ENCODE assay signal across 8 cellular contexts in genomic region chr4:98446499-98447375, GRCh38.
DNase-seq lines count a peak whose midpoint lies in the region; ATAC-seq and TF ChIP-seq lines count a peak whose summit lies in the region.

No MANE protein-coding gene starts in this region.

- H2AFZ ChIP-seq in ACC112 (ENCODE audit: low read length, unreplicated experiment) = no peak overlapping the region

- H3K27ac ChIP-seq in ACC112 (ENCODE audit: low read depth, low read length) = peak overlapping the region; percentile 44
- H3K27ac ChIP-seq in esophagus squamous epithelium = peak overlapping the region; percentile 3 to 56 (median 18)

- DNase-seq in activated CD4-positive, alpha-beta T cell treated with anti-CD3 and anti-CD28 coated beads, Interleukin-2, amount 50 U/mL, for 48 hours = peak; percentile 45 to 65
- DNase-seq in esophagus squamous epithelium (lab: John Stamatoyannopoulos, UW) = no peak
- DNase-seq in stimulated activated CD4-positive, alpha-beta T cell treated with anti-CD3 and anti-CD28 coated beads, TNF-alpha, amount 100 ng/mL, for 4 hours (ENCODE audit: low read depth in 3 of 3) = peak in 2 of 3 experiments; percentile 22 to 27
- DNase-seq in AG08396 (ENCODE audit: low spot score) = no peak

- H3K4me1 ChIP-seq in ACC112 (ENCODE audit: control insufficient read depth, insufficient read depth, low read length, unreplicated experiment) (peaks cover 16% of the 10 kb centered on the region), esophagus squamous epithelium (peaks cover 0 to 24% (median 8%) of the 10 kb centered on the region in 3 donors)

- H3K4me3 ChIP-seq in ACC112 (ENCODE audit: low read depth, low read length) (no peak overlapping the region), esophagus squamous epithelium (no peak overlapping the region)

- no peak for TF ChIP-seq CTCF in esophagus squamous epithelium (IDR thresholded peaks at IDR 0.05)

- H3K27me3 ChIP-seq in ACC112 (ENCODE audit: insufficient read depth, low read length) = no peaks in the 10 kb centered on the region
- no peaks in the 10 kb centered on the region for H3K27me3 ChIP-seq in esophagus squamous epithelium

- H3K36me3 ChIP-seq in ACC112 (ENCODE audit: insufficient read depth, low read length) (peaks cover 20% of the 10 kb centered on the region), esophagus squamous epithelium (peaks cover 0 to 27% (median 0%) of the 10 kb centered on the region in 3 donors)

- intact Hi-C loops in esophagus squamous epithelium (cut with DNase I) = no loop called here

- no peak for TF ChIP-seq POLR2A in esophagus squamous epithelium (IDR thresholded peaks at IDR 0.05)

- no peaks in the 10 kb centered on the region for H3K79me2 ChIP-seq in ACC112 (ENCODE audit: control insufficient read depth, insufficient read depth, low read length, unreplicated experiment)

- no peaks in the 10 kb centered on the region for H3K9me3 ChIP-seq in esophagus squamous epithelium

- ATAC-seq in GM19467 (IDR thresholded peaks at IDR 0.05; ENCODE audit: unreplicated experiment) (peak; percentile 74), HG03565 (IDR thresholded peaks at IDR 0.05; ENCODE audit: unreplicated experiment) (peak; percentile 66), SK-N-SH treated with all-trans-retinoic acid at 6 μM for 48 hours (no peak)

- WGBS in esophagus squamous epithelium, 2 donors = 43 to 49% methylated on average over 10 of the region's 10 CpGs

TF ChIP-seq in SK-N-SH treated with all-trans-retinoic acid at 6 μM for 48 hours, 23 proteins besides CTCF, POLR2A, EP300 and RAD21:
- TF ChIP-seq RARB (CRISPR knock-in tag; IDR thresholded peaks at IDR 0.05) (no peak), ZFP30 (CRISPR knock-in tag; IDR thresholded peaks at IDR 0.05) (no peak), ISL1 (CRISPR knock-in tag; IDR thresholded peaks at IDR 0.05) (no peak), GLIS3 (CRISPR knock-in tag; IDR thresholded peaks at IDR 0.05) (no peak), TOX (CRISPR knock-in tag; IDR thresholded peaks at IDR 0.05; ENCODE audit: borderline replicate concordance) (no peak)
- TF ChIP-seq, protein P1, sequence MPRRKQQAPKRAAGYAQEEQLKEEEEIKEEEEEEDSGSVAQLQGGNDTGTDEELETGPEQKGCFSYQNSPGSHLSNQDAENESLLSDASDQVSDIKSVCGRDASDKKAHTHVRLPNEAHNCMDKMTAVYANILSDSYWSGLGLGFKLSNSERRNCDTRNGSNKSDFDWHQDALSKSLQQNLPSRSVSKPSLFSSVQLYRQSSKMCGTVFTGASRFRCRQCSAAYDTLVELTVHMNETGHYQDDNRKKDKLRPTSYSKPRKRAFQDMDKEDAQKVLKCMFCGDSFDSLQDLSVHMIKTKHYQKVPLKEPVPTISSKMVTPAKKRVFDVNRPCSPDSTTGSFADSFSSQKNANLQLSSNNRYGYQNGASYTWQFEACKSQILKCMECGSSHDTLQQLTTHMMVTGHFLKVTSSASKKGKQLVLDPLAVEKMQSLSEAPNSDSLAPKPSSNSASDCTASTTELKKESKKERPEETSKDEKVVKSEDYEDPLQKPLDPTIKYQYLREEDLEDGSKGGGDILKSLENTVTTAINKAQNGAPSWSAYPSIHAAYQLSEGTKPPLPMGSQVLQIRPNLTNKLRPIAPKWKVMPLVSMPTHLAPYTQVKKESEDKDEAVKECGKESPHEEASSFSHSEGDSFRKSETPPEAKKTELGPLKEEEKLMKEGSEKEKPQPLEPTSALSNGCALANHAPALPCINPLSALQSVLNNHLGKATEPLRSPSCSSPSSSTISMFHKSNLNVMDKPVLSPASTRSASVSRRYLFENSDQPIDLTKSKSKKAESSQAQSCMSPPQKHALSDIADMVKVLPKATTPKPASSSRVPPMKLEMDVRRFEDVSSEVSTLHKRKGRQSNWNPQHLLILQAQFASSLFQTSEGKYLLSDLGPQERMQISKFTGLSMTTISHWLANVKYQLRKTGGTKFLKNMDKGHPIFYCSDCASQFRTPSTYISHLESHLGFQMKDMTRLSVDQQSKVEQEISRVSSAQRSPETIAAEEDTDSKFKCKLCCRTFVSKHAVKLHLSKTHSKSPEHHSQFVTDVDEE (CRISPR knock-in tag; IDR thresholded peaks at IDR 0.05) = no peak
- TF ChIP-seq, protein P2, sequence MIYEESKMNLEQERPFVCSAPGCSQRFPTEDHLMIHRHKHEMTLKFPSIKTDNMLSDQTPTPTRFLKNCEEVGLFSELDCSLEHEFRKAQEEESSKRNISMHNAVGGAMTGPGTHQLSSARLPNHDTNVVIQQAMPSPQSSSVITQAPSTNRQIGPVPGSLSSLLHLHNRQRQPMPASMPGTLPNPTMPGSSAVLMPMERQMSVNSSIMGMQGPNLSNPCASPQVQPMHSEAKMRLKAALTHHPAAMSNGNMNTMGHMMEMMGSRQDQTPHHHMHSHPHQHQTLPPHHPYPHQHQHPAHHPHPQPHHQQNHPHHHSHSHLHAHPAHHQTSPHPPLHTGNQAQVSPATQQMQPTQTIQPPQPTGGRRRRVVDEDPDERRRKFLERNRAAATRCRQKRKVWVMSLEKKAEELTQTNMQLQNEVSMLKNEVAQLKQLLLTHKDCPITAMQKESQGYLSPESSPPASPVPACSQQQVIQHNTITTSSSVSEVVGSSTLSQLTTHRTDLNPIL (CRISPR knock-in tag; IDR thresholded peaks at IDR 0.05; ENCODE audit: low read depth) = no peak

Comparison
In these comparisons a context has a peak if more than half of its experiments do, and no peak if none do; other contexts are left out.
1. DNase-seq: peak in activated CD4-positive, alpha-beta T cell treated with anti-CD3 and anti-CD28 coated beads, Interleukin-2, amount 50 U/mL, for 48 hours (2 of 2) and stimulated activated CD4-positive, alpha-beta T cell treated with anti-CD3 and anti-CD28 coated beads, TNF-alpha, amount 100 ng/mL, for 4 hours (2 of 3); none in esophagus squamous epithelium (single experiment) and AG08396 (single experiment).